18 cellular contexts compared by ENCODE assay signal in the genomic region with DNA sequence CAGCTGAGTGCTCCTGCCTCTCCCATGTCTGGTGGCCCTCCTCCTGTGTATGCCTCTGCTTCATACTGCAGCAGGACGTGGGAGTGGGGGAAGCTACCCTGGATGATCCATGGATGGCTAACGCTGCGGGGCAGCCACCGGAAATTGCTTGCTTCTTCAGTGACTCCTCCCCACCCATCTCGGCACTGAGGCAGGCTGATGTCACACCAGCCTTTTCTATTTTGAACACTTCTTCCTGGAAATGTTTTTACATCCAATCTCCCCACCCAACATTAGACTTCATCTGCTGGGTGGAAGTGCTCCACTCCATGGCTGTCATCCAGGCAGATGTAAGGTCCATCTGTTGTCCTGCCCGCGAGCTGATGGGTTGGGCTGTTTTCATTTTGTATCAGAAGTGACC. TPM values are rescaled to one million over a fixed set of nuclear protein-coding genes. Genes with fewer than 3 reads are reported as not detected.
DNase-seq lines count a peak whose midpoint lies in the region; ATAC-seq and TF ChIP-seq lines count a peak whose summit lies in the region.
"Had no signal": no experiment of that assay in that cellular context is flagged by ENCODE, and none has a peak within 500 bp of the region (broad histone marks: within the 10 kb centered on the region; RNA-seq: fewer than 3 reads in every experiment).

No MANE protein-coding gene starts in this region.

- no peaks in the 10 kb centered on the region for H3F3A ChIP-seq in GM23338 (replicated peaks; ENCODE audit: low read depth)

- no peaks in the 10 kb centered on the region for H4K20me1 ChIP-seq in GM23338 (replicated peaks; ENCODE audit: insufficient read depth)

- no peak for TF ChIP-seq CTCF in AG04450 (IDR thresholded peaks at IDR 0.05; ENCODE audit: low read depth, low read length)
- no peak for TF ChIP-seq CTCF in GM23338 (conservative IDR thresholded peaks at IDR 0.05; ENCODE audit: low read depth in 2 of 2)
- no peak for TF ChIP-seq CTCF in fibroblast of the aortic adventitia (IDR thresholded peaks at IDR 0.05; ENCODE audit: insufficient read depth, low read length)

- no peak overlapping the region for H3K18ac ChIP-seq in mesenchymal stem cell (ENCODE audit: low read depth in 1 of 2, low read length in 2 of 2)

- no peak overlapping the region for H3K14ac ChIP-seq in mesenchymal stem cell (ENCODE audit: low read length in 2 of 2)

- H3K4me1 Mint-ChIP-seq in GM23338 = peaks cover 39% of the 10 kb centered on the region

- DNase-seq in AG04450 (ENCODE audit: low read depth, low spot score) (no peak), GM23338 (ENCODE audit: low spot score) (no peak), fibroblast of the aortic adventitia (ENCODE audit: low read depth) (peak; percentile 94), mesenchymal stem cell (no peak), DMS114 treated with DMSO at 0.1 percent for 48 hours (lab: John Stamatoyannopoulos, UW; ENCODE audit: unreplicated experiment) (no peak), NCI-H1417 treated with DMSO at 0.1 percent for 48 hours (lab: John Stamatoyannopoulos, UW) (no peak)
- no peak for DNase-seq in stimulated activated CD4-positive, alpha-beta T cell treated with anti-CD3 and anti-CD28 coated beads, Interleukin-1b, Interleukin-23, amount 100 ng/mL, for 48 hours
- DNase-seq: activated naive CD4-positive, alpha-beta T cell treated with anti-CD3 and anti-CD28 coated beads, Interleukin-2, amount 50 U/mL, for 16 hours; central memory CD4-positive, alpha-beta T cell; endodermal cell; head of caudate nucleus; NCI-H1436 treated with DMSO at 0.1 percent for 48 hours; OCI-M1; stimulated activated naive CD4-positive, alpha-beta T cell treated with Interleukin-2 at 50 U/mL for 16 hours had no signal

- ATAC-seq in GM23338 = no peak
- no peak for ATAC-seq in GM19463 (IDR thresholded peaks at IDR 0.05; ENCODE audit: unreplicated experiment)

- H3K4me3 ChIP-seq in AG04450 (ENCODE audit: low read depth, low read length) = no peak overlapping the region
- no peak overlapping the region for H3K4me3 ChIP-seq in GM23338
- no peak overlapping the region for H3K4me3 ChIP-seq in fibroblast of the aortic adventitia (ENCODE audit: low read depth, low read length)
- H3K4me3 ChIP-seq in mesenchymal stem cell (ENCODE audit: insufficient read depth in 1 of 2, low read depth in 1 of 2, low read length in 2 of 2) = peak overlapping the region in 1 of 2 experiments; percentile 18
- H3K4me3 ChIP-seq: HAP-1, neural progenitor cell had no signal

- H3K36me3 ChIP-seq in GM23338 (ENCODE audit: insufficient read depth) = no peaks in the 10 kb centered on the region
- H3K36me3 ChIP-seq in mesenchymal stem cell (ENCODE audit: control insufficient read depth in 1 of 2, insufficient read depth in 2 of 2, low read depth in 1 of 2, low read length in 2 of 2) = peaks cover 68 to 90% of the 10 kb centered on the region in 2 experiments

- CTCF ChIA-PET in AG04450 (lab: Charles Lee) = interaction anchor here (0.6 kb wide), 1 partner anchor 92 kb away, joined by 3 read pairs; no protein-coding TSS in a partner anchor

- no peaks in the 10 kb centered on the region for H3K79me2 ChIP-seq in GM23338 (replicated peaks; ENCODE audit: insufficient read depth)

- no peak overlapping the region for H2AFZ ChIP-seq in GM23338
- no peak overlapping the region for H2AFZ ChIP-seq in mesenchymal stem cell (ENCODE audit: low read depth, low read length)
- H2AFZ ChIP-seq: neural progenitor cell had no signal

- no peak overlapping the region for H2AK5ac ChIP-seq in mesenchymal stem cell (ENCODE audit: low read length, severe bottlenecking)

- H3K27ac ChIP-seq in AG04450 (ENCODE audit: low read depth, low read length) (peak overlapping the region; percentile 21), GM23338 (ENCODE audit: low read depth) (no peak overlapping the region), mesenchymal stem cell (ENCODE audit: low read length, poor library complexity, severe bottlenecking) (no peak overlapping the region)
- H3K27ac ChIP-seq: neural progenitor cell had no signal

- H3K9me2 ChIP-seq in GM23338 (ENCODE audit: insufficient read depth) = no peaks in the 10 kb centered on the region

- H2BK15ac ChIP-seq in mesenchymal stem cell (ENCODE audit: low read depth, poor library complexity, severe bottlenecking) = no peak overlapping the region

- peak overlapping the region; percentile 45 for H3K4me2 ChIP-seq in GM23338
- no peak overlapping the region for H3K4me2 ChIP-seq in mesenchymal stem cell (ENCODE audit: low read length, poor library complexity, severe bottlenecking)
- H3K4me2 ChIP-seq: neural progenitor cell had no signal

- no peak overlapping the region for H2BK12ac ChIP-seq in mesenchymal stem cell (ENCODE audit: low read length in 2 of 2)

- H3K36me3 Mint-ChIP-seq in GM23338 (ENCODE audit: low read depth) = peaks cover 17% of the 10 kb centered on the region

- no peaks in the 10 kb centered on the region for H3K9me3 ChIP-seq in AG04450 (ENCODE audit: control insufficient read depth, insufficient read depth, low read length)
- H3K9me3 ChIP-seq in mesenchymal stem cell (ENCODE audit: control insufficient read depth, low read length) = no peaks in the 10 kb centered on the region
- H3K9me3 ChIP-seq: HAP-1 had no signal

- H3K27me3 ChIP-seq in AG04450 (ENCODE audit: control insufficient read depth, insufficient read depth, low read length) (no peaks in the 10 kb centered on the region), GM23338 (ENCODE audit: insufficient read depth) (no peaks in the 10 kb centered on the region), mesenchymal stem cell (ENCODE audit: control insufficient read depth in 1 of 2, insufficient read depth in 1 of 2, low read length in 2 of 2) (no peaks in the 10 kb centered on the region)
- H3K27me3 ChIP-seq: neural progenitor cell had no signal

- H3K4me3 Mint-ChIP-seq in GM23338 = no peak overlapping the region
- H3K4me3 Mint-ChIP-seq: endodermal cell, neural progenitor cell had no signal

- H4K8ac ChIP-seq in mesenchymal stem cell (ENCODE audit: low read length) = no peak overlapping the region

- no peak overlapping the region for H2BK5ac ChIP-seq in mesenchymal stem cell (ENCODE audit: low read depth, low read length, poor library complexity, severe bottlenecking)

- H3K9ac ChIP-seq in mesenchymal stem cell (ENCODE audit: low read length) = peak overlapping the region; percentile 61
- H3K9ac ChIP-seq: neural progenitor cell had no signal

- POLR2A ChIA-PET in AG04450 (lab: Yijun Ruan, JAX) = no interaction called here

- H3K4ac ChIP-seq in mesenchymal stem cell (ENCODE audit: low read depth in 1 of 2, low read length in 2 of 2) = no peak overlapping the region

- 95% methylated on average over 7 of the region's 7 CpGs for WGBS in mesenchymal stem cell

- no peak overlapping the region for H2BK120ac ChIP-seq in mesenchymal stem cell (ENCODE audit: low read depth, low read length)

- no peak overlapping the region for H3K27ac Mint-ChIP-seq in GM23338
- H3K27ac Mint-ChIP-seq: endodermal cell, neural progenitor cell had no signal

- no peak overlapping the region for H3K23ac ChIP-seq in mesenchymal stem cell (ENCODE audit: low read length in 2 of 2)

- peaks cover 34% of the 10 kb centered on the region for H3K4me1 ChIP-seq in GM23338 (ENCODE audit: insufficient read depth)
- H3K4me1 ChIP-seq in mesenchymal stem cell (ENCODE audit: control insufficient read depth, insufficient read depth, low read depth, low read length) = peaks cover 12% of the 10 kb centered on the region

- H3K27me3 Mint-ChIP-seq in GM23338 (ENCODE audit: insufficient read depth, low read depth, poor library complexity) = peaks cover 5% of the 10 kb centered on the region

- no peak overlapping the region for H4K91ac ChIP-seq in mesenchymal stem cell (ENCODE audit: low read length)

- no peaks in the 10 kb centered on the region for H3K9me3 Mint-ChIP-seq in GM23338
- H3K9me3 Mint-ChIP-seq: endodermal cell, neural progenitor cell had no signal

- peaks cover 12% of the 10 kb centered on the region for H3K79me1 ChIP-seq in mesenchymal stem cell (replicated peaks; ENCODE audit: low read length, poor library complexity, severe bottlenecking)

TF ChIP-seq in GM23338, 12 proteins besides CTCF, POLR2A, EP300 and RAD21:
- no peak for TF ChIP-seq EZH2 (IDR thresholded peaks at IDR 0.05; ENCODE audit: low read depth, unreplicated experiment)

RNA-seq across cellular contexts. Expression of a gene that starts 58.9 kb away (rescaled TPM):
- polyA plus RNA-seq in AG04450 (2011; rRNA removed) (0.12 TPM in 1 of 2 replicates, not detected in the other), GM23338 (2016; fragmentation: Nextera tagmentation; extraction: Ambion mirVana) (not detected in 2 replicates)
- polyA minus RNA-seq in AG04450 (2011; rRNA and poly(A)+ RNA removed) = not detected in 2 replicates
- total RNA-seq in GM23338 (2014; rRNA removed; shearing (Covaris generic)) = not detected in 2 replicates
- total RNA-seq in fibroblast of the aortic adventitia (ENCODE audit: low replicate concordance) = not detected in 2 replicates
- not detected for polyA plus RNA-seq in mesenchymal stem cell (2013, experiment 1 of 2)
- not detected for polyA plus RNA-seq in mesenchymal stem cell (2013, experiment 2 of 2)
- total RNA-seq: skeletal muscle tissue had no signal
